In genomic region chr3:177733233-177733632, GRCh38 we compare ENCODE assay signal across 19 cellular contexts.
"Had no signal": no experiment of that assay in that cellular context is flagged by ENCODE, and none has a peak within 500 bp of the region (broad histone marks: within the 10 kb centered on the region; RNA-seq: fewer than 3 reads in every experiment).

No MANE protein-coding gene starts in this region.

- H3K36me3 ChIP-seq: heart left ventricle, neutrophil, tibial nerve, upper lobe of right lung, vagina had no signal

- H3K4me1 ChIP-seq: testis, upper lobe of right lung had no signal

- DNase-seq: effector memory CD4-positive, alpha-beta T cell; heart left ventricle; hippocampal formation; kidney glomerular epithelial cell; mesendoderm; naive thymus-derived CD4-positive, alpha-beta T cell; nephron progenitor cell; posterior cingulate gyrus; stimulated activated CD4-positive, alpha-beta T cell treated with anti-CD3 and anti-CD28 coated beads, Interleukin-2, amount 100 ng/mL, for 24 hours; stimulated activated CD4-positive, alpha-beta T cell treated with anti-CD3 and anti-CD28 coated beads, Interleukin-4, amount 100 ng/mL, for 4 hours; stimulated activated naive B cell treated with anti-CD40 and anti-IgM and Interleukin-4, amounts not matched to agents 10 μg/mL and 1 μg/mL and 100 μg/mL, for 72 hours; stimulated activated naive CD8-positive, alpha-beta T cell treated with anti-CD3 and anti-CD28 coated beads, Interleukin-15, amount 100 ng/mL, for 72 hours; testis; upper lobe of right lung had no signal

- H3K9me3 ChIP-seq: heart left ventricle, neutrophil, testis, tibial nerve, upper lobe of right lung, vagina had no signal

- H3K4me3 ChIP-seq: heart left ventricle, testis, tibial nerve, upper lobe of right lung, vagina had no signal

- ATAC-seq: esophagus mucosa; heart left ventricle; naive thymus-derived CD4-positive, alpha-beta T cell; sciatic nerve; stimulated activated naive B cell treated with anti-CD40 and anti-IgM and Interleukin-4, amounts not matched to agents 10 μg/mL and 1 μg/mL and 100 μg/mL, for 72 hours; stimulated activated naive CD8-positive, alpha-beta T cell treated with anti-CD3 and anti-CD28 coated beads, Interleukin-15, amount 100 ng/mL, for 72 hours; upper lobe of right lung had no signal

- H3K27me3 ChIP-seq: heart left ventricle, neutrophil, testis, tibial nerve, upper lobe of right lung, vagina had no signal

- H3K27ac ChIP-seq: heart left ventricle, neutrophil, testis, tibial nerve, upper lobe of right lung, vagina had no signal
